In the genomic region with DNA sequence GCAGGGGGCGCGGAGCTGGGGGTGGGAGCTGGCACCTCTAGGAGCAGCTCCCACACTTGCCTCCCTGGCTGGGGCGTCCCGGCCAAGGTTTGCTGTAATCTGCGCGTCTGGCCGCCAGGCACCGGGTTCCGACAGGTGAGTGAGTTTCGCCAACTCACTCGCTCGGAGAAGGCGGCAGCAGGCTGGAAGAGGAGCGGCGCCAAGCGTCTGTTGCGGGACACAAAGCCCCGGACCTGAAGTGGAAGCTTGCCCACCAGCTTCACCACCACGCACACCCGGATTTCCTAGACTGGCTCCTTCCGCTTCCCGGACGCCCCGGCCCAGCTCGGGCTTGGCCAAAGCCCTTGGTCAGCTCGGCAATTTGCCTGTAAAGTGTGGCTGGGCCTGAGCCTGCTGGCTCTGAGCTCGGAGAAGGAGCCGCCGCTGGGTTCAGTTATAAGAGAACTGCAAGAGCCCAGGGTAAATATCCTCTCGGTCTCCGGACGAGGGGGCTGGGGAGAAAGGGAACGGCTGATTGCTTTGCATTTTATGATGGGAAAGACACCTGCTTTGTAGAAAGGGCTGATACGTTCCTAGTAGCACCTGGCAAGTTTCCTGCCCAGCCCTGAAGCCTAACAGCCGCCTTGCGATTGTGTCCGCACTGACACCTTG, we compare ENCODE assay signal across 9 cellular contexts.
A peak's percentile ranks its signal among the peaks of the same experiment; 100 is the strongest.
DNase-seq lines count a peak whose midpoint lies in the region; ATAC-seq and TF ChIP-seq lines count a peak whose summit lies in the region.
"Had no signal": no experiment of that assay in that cellular context is flagged by ENCODE, and none has a peak within 500 bp of the region (broad histone marks: within the 10 kb centered on the region; RNA-seq: fewer than 3 reads in every experiment).

No MANE protein-coding gene starts in this region.

- ATAC-seq in GM19351 (IDR thresholded peaks at IDR 0.05; ENCODE audit: unreplicated experiment): no peak
- no peak for ATAC-seq in HG03439 (IDR thresholded peaks at IDR 0.05; ENCODE audit: unreplicated experiment)
- no peak for ATAC-seq in GM21423 (IDR thresholded peaks at IDR 0.05; ENCODE audit: unreplicated experiment)

- H3K9me3 ChIP-seq in WERI-Rb-1 (ENCODE audit: severe bottlenecking): no peaks in the 10 kb centered on the region

- H3K27me3 ChIP-seq in WERI-Rb-1 (ENCODE audit: insufficient read depth, low read depth, severe bottlenecking): peaks cover 35% of the 10 kb centered on the region

- TF ChIP-seq CTCF in WERI-Rb-1 (IDR thresholded peaks at IDR 0.05; ENCODE audit: low read depth, low read length): no peak

- peak overlapping the region; percentile 35 for H3K4me3 ChIP-seq in WERI-Rb-1 (ENCODE audit: low read depth, low read length)

- H3K27ac ChIP-seq in WERI-Rb-1: no peak overlapping the region

- H3K36me3 ChIP-seq in WERI-Rb-1: no peaks in the 10 kb centered on the region

- peak; percentile 15 for DNase-seq in NOMO-1 treated with DMSO at 0.1 percent for 48 hours (lab: John Stamatoyannopoulos, UW; ENCODE audit: unreplicated experiment)
- no peak for DNase-seq in NOMO-1 treated with dmso at 0.1 percent for 144 hours (lab: John Stamatoyannopoulos, UW; ENCODE audit: unreplicated experiment)
- DNase-seq in WERI-Rb-1: peak; percentile 19
- DNase-seq in glomerular visceral epithelial cell (ENCODE audit: extremely low spot score): peak; percentile 8
- peak in 36 of 56 donors; percentile 6 to 66 (median 31) for DNase-seq in nucleus accumbens (lab: John Stamatoyannopoulos, UW)
- DNase-seq: CD4-positive, CD25-positive, alpha-beta regulatory T cell had no signal
